In the genomic region with DNA sequence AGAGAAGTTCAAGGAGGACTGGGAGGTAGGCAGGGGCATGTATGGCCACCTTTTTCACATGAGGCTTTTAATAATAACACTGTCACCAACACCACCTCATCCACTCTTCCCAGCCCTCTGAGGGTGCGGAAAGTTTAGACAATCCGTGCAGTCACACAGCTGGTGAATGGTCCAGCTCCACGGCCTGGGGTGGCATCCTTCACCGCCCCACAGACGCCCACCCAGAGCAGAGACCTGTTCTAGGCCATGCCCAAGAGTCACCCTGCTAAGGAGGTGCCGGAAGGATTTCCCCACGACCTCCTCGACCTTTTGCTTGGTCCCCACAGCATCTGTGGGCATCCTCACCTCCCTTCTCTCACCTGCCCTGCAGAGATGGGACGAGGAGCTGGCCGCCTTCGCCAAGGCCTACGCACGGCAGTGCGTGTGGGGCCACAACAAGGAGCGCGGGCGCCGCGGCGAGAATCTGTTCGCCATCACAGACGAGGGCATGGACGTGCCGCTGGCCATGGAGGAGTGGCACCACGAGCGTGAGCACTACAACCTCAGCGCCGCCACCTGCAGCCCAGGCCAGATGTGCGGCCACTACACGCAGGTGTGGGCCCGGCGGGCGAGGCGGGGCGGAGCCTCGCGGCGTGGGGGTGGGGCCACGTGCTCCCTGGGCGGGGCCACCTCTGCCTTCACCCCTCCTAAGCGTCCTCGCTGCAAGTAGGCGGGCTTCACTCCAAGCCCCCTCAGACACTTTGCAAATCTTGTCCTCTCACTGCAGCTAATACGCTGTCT, we compare ENCODE assay signal across 18 cellular contexts. TPM values are rescaled to one million over a fixed set of nuclear protein-coding genes. Genes with fewer than 3 reads are reported as not detected.
"Had no signal": no experiment of that assay in that cellular context is flagged by ENCODE, and none has a peak within 500 bp of the region (broad histone marks: within the 10 kb centered on the region; RNA-seq: fewer than 3 reads in every experiment).

No MANE protein-coding gene starts in this region.

- H3K4me3 Mint-ChIP-seq: activated naive CD8-positive, alpha-beta T cell; naive B cell; neural progenitor cell had no signal

- H3K27ac ChIP-seq: body of pancreas, foreskin keratinocyte, lower lobe of right lung, neural progenitor cell, pancreas had no signal

- H3K27ac Mint-ChIP-seq: activated naive CD8-positive, alpha-beta T cell; naive B cell; neural progenitor cell had no signal

- H3K36me3 Mint-ChIP-seq: activated naive CD8-positive, alpha-beta T cell; naive B cell; neural progenitor cell had no signal

- H3K9me3 Mint-ChIP-seq: naive B cell, neural progenitor cell had no signal

- H3K9me3 ChIP-seq: body of pancreas, lower lobe of right lung, pancreas had no signal

- H3K36me3 ChIP-seq: lower lobe of right lung, neural progenitor cell, pancreas had no signal

- H3K4me2 ChIP-seq: neural progenitor cell had no signal

- H3K27me3 ChIP-seq: body of pancreas, foreskin keratinocyte, neural progenitor cell, pancreas had no signal

- H3K27me3 Mint-ChIP-seq: activated naive CD8-positive, alpha-beta T cell; naive B cell had no signal

- H3K9ac ChIP-seq: neural progenitor cell had no signal

- H3K4me3 ChIP-seq: body of pancreas, lower lobe of right lung, neural progenitor cell, pancreas had no signal

- ATAC-seq: foreskin keratinocyte, left colon, lower lobe of right lung had no signal

- H2AFZ ChIP-seq: neural progenitor cell had no signal

- DNase-seq: activated CD4-positive, CD25-positive, alpha-beta regulatory T cell treated with anti-CD3 and anti-CD28 coated beads, Interleukin-2, amount 50 U/mL, for 72 hours; amygdala; body of pancreas; central memory CD4-positive, alpha-beta T cell; cortex of kidney; effector memory CD4-positive, alpha-beta T cell; foreskin keratinocyte; left colon; lower lobe of right lung; naive B cell; stimulated activated CD4-positive, alpha-beta T cell treated with anti-CD3 and anti-CD28 coated beads, Interleukin-15, amount 100 ng/mL, for 24 hours; stimulated activated CD4-positive, alpha-beta T cell treated with anti-CD3 and anti-CD28 coated beads, Interleukin-4, amount 100 ng/mL, for 24 hours; stimulated activated naive CD4-positive, alpha-beta T cell treated with Interleukin-2 at 50 U/mL for 16 hours; substantia nigra; T-helper 9 cell had no signal

RNA-seq across cellular contexts. Expression of a gene that starts 4.4 kb away (rescaled TPM):
- total RNA-seq: foreskin keratinocyte had no signal
